1 cellular context compared by ENCODE assay signal in the genomic region with DNA sequence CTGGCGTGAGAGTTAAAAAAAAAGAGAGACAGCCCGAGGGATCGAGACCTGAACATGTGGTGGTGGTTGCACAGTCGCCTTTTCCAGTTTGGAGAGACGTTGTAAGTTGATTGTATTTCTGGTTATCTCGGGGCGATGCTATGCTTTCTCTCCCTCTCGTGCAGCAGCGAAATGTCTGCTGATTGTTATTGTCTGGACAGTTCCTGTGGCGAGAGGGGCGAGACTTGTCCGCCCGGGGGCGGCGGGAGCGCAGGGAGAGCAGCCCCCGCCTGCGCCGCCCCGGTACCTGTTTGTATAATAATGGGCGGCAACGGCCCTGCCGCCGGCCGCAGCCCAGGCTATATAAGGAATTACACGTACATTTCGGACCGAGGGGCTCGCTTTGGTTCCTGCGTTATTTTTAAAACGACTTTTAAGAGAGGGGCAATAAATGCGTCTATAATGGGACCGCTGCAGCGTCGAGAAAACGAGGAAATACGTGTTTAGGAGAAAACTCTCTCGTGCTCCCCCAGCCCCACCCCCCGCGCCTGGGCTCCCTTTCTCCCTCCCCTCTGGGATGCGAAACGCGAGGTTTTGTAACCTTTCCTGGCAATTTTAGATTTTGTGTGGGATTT.
TF ChIP-seq lines count a peak whose summit lies in the region.

No MANE protein-coding gene starts in this region.

TF ChIP-seq in HepG2, 621 proteins besides CTCF, POLR2A, EP300 and RAD21 (continued from another document and continues in another):
- TF ChIP-seq SIN3B (IDR thresholded peaks at IDR 0.05; ENCODE audit: low read length) (no peak), TBX2 (CRISPR knock-in tag; IDR thresholded peaks at IDR 0.05; ENCODE audit: borderline replicate concordance) (no peak), KDM3A (CRISPR knock-in tag; IDR thresholded peaks at IDR 0.05; ENCODE audit: low read depth) (no peak), HNRNPK (IDR thresholded peaks at IDR 0.05; ENCODE audit: low read depth, low read length, poor library complexity, severe bottlenecking) (no peak), AGO2 (optimal IDR thresholded peaks at IDR 0.05; ENCODE audit: low read depth, low read length) (no peak), MYC (CRISPR knock-in tag; IDR thresholded peaks at IDR 0.05; ENCODE audit: borderline replicate concordance) (peak; percentile 15; the same call in 1 of the 2 replicates), ZNF841 (CRISPR knock-in tag; IDR thresholded peaks at IDR 0.05; ENCODE audit: borderline replicate concordance) (no peak), SMARCC2 (IDR thresholded peaks at IDR 0.05) (no peak), DMAP1 (CRISPR knock-in tag; IDR thresholded peaks at IDR 0.05) (peak; percentile 30; the same call in 1 of the 2 replicates), MZF1 (CRISPR knock-in tag; IDR thresholded peaks at IDR 0.05; ENCODE audit: borderline replicate concordance) (no peak), ZNF484 (CRISPR knock-in tag; IDR thresholded peaks at IDR 0.05; ENCODE audit: borderline replicate concordance, low read depth) (no peak), ZMAT3 (CRISPR knock-in tag; conservative IDR thresholded peaks at IDR 0.05) (no peak), ZNF768 (CRISPR knock-in tag; IDR thresholded peaks at IDR 0.05) (no peak), NONO (IDR thresholded peaks at IDR 0.05) (no peak), NONO (CRISPR knock-in tag; conservative IDR thresholded peaks at IDR 0.05) (0 out of 2 replicates have a peak, but pooled peaks have one; percentile 33), SIX1 (CRISPR knock-in tag; IDR thresholded peaks at IDR 0.05; ENCODE audit: borderline replicate concordance) (no peak), MAF1 (CRISPR knock-in tag; IDR thresholded peaks at IDR 0.05; ENCODE audit: borderline replicate concordance) (no peak), HNRNPLL (IDR thresholded peaks at IDR 0.05; ENCODE audit: low read depth, low read length, poor library complexity, severe bottlenecking) (peak; percentile 85), CHD4 (IDR thresholded peaks at IDR 0.05; ENCODE audit: borderline replicate concordance, low read length) (no peak), ASH2L (IDR thresholded peaks at IDR 0.05; ENCODE audit: insufficient read length, low read depth, low read length) (peak; percentile 74), POGZ (CRISPR knock-in tag; IDR thresholded peaks at IDR 0.05) (0 out of 2 replicates have a peak, but pooled peaks have one; percentile 35), SRF (IDR thresholded peaks at IDR 0.05; ENCODE audit: low read depth, low read length) (peak; percentile 92)
- TF ChIP-seq, protein P1, sequence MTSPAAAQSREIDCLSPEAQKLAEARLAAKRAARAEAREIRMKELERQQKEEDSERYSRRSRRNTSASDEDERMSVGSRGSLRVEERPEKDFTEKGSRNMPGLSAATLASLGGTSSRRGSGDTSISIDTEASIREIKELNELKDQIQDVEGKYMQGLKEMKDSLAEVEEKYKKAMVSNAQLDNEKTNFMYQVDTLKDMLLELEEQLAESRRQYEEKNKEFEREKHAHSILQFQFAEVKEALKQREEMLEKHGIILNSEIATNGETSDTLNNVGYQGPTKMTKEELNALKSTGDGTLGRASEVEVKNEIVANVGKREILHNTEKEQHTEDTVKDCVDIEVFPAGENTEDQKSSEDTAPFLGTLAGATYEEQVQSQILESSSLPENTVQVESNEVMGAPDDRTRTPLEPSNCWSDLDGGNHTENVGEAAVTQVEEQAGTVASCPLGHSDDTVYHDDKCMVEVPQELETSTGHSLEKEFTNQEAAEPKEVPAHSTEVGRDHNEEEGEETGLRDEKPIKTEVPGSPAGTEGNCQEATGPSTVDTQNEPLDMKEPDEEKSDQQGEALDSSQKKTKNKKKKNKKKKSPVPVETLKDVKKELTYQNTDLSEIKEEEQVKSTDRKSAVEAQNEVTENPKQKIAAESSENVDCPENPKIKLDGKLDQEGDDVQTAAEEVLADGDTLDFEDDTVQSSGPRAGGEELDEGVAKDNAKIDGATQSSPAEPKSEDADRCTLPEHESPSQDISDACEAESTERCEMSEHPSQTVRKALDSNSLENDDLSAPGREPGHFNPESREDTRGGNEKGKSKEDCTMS (CRISPR knock-in tag; conservative IDR thresholded peaks at IDR 0.05) = no peak
- TF ChIP-seq, protein P2, sequence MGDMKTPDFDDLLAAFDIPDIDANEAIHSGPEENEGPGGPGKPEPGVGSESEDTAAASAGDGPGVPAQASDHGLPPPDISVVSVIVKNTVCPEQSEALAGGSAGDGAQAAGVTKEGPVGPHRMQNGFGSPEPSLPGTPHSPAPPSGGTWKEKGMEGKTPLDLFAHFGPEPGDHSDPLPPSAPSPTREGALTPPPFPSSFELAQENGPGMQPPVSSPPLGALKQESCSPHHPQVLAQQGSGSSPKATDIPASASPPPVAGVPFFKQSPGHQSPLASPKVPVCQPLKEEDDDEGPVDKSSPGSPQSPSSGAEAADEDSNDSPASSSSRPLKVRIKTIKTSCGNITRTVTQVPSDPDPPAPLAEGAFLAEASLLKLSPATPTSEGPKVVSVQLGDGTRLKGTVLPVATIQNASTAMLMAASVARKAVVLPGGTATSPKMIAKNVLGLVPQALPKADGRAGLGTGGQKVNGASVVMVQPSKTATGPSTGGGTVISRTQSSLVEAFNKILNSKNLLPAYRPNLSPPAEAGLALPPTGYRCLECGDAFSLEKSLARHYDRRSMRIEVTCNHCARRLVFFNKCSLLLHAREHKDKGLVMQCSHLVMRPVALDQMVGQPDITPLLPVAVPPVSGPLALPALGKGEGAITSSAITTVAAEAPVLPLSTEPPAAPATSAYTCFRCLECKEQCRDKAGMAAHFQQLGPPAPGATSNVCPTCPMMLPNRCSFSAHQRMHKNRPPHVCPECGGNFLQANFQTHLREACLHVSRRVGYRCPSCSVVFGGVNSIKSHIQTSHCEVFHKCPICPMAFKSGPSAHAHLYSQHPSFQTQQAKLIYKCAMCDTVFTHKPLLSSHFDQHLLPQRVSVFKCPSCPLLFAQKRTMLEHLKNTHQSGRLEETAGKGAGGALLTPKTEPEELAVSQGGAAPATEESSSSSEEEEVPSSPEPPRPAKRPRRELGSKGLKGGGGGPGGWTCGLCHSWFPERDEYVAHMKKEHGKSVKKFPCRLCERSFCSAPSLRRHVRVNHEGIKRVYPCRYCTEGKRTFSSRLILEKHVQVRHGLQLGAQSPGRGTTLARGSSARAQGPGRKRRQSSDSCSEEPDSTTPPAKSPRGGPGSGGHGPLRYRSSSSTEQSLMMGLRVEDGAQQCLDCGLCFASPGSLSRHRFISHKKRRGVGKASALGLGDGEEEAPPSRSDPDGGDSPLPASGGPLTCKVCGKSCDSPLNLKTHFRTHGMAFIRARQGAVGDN (CRISPR knock-in tag; IDR thresholded peaks at IDR 0.05) = peak; percentile 55
- TF ChIP-seq, protein P3, sequence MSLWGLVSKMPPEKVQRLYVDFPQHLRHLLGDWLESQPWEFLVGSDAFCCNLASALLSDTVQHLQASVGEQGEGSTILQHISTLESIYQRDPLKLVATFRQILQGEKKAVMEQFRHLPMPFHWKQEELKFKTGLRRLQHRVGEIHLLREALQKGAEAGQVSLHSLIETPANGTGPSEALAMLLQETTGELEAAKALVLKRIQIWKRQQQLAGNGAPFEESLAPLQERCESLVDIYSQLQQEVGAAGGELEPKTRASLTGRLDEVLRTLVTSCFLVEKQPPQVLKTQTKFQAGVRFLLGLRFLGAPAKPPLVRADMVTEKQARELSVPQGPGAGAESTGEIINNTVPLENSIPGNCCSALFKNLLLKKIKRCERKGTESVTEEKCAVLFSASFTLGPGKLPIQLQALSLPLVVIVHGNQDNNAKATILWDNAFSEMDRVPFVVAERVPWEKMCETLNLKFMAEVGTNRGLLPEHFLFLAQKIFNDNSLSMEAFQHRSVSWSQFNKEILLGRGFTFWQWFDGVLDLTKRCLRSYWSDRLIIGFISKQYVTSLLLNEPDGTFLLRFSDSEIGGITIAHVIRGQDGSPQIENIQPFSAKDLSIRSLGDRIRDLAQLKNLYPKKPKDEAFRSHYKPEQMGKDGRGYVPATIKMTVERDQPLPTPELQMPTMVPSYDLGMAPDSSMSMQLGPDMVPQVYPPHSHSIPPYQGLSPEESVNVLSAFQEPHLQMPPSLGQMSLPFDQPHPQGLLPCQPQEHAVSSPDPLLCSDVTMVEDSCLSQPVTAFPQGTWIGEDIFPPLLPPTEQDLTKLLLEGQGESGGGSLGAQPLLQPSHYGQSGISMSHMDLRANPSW (CRISPR knock-in tag; IDR thresholded peaks at IDR 0.05; ENCODE audit: borderline replicate concordance) = no peak
- TF ChIP-seq, protein P4, sequence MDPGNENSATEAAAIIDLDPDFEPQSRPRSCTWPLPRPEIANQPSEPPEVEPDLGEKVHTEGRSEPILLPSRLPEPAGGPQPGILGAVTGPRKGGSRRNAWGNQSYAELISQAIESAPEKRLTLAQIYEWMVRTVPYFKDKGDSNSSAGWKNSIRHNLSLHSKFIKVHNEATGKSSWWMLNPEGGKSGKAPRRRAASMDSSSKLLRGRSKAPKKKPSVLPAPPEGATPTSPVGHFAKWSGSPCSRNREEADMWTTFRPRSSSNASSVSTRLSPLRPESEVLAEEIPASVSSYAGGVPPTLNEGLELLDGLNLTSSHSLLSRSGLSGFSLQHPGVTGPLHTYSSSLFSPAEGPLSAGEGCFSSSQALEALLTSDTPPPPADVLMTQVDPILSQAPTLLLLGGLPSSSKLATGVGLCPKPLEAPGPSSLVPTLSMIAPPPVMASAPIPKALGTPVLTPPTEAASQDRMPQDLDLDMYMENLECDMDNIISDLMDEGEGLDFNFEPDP (CRISPR knock-in tag; conservative IDR thresholded peaks at IDR 0.05) = no peak
- TF ChIP-seq, protein P5, sequence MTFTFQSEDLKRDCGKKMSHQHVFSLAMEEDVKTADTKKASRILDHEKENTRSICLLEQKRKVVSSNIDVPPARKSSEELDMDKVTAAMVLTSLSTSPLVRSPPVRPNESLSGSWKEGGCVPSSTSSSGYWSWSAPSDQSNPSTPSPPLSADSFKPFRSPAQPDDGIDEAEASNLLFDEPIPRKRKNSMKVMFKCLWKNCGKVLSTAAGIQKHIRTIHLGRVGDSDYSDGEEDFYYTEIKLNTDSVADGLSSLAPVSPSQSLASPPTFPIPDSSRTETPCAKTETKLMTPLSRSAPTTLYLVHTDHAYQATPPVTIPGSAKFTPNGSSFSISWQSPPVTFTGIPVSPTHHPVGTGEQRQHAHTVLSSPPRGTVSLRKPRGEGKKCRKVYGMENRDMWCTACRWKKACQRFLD (CRISPR knock-in tag; IDR thresholded peaks at IDR 0.05; ENCODE audit: borderline replicate concordance) = no peak
- TF ChIP-seq, protein P6, sequence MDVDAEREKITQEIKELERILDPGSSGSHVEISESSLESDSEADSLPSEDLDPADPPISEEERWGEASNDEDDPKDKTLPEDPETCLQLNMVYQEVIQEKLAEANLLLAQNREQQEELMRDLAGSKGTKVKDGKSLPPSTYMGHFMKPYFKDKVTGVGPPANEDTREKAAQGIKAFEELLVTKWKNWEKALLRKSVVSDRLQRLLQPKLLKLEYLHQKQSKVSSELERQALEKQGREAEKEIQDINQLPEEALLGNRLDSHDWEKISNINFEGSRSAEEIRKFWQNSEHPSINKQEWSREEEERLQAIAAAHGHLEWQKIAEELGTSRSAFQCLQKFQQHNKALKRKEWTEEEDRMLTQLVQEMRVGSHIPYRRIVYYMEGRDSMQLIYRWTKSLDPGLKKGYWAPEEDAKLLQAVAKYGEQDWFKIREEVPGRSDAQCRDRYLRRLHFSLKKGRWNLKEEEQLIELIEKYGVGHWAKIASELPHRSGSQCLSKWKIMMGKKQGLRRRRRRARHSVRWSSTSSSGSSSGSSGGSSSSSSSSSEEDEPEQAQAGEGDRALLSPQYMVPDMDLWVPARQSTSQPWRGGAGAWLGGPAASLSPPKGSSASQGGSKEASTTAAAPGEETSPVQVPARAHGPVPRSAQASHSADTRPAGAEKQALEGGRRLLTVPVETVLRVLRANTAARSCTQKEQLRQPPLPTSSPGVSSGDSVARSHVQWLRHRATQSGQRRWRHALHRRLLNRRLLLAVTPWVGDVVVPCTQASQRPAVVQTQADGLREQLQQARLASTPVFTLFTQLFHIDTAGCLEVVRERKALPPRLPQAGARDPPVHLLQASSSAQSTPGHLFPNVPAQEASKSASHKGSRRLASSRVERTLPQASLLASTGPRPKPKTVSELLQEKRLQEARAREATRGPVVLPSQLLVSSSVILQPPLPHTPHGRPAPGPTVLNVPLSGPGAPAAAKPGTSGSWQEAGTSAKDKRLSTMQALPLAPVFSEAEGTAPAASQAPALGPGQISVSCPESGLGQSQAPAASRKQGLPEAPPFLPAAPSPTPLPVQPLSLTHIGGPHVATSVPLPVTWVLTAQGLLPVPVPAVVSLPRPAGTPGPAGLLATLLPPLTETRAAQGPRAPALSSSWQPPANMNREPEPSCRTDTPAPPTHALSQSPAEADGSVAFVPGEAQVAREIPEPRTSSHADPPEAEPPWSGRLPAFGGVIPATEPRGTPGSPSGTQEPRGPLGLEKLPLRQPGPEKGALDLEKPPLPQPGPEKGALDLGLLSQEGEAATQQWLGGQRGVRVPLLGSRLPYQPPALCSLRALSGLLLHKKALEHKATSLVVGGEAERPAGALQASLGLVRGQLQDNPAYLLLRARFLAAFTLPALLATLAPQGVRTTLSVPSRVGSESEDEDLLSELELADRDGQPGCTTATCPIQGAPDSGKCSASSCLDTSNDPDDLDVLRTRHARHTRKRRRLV (CRISPR knock-in tag; IDR thresholded peaks at IDR 0.05) = no peak
- TF ChIP-seq, protein P7, sequence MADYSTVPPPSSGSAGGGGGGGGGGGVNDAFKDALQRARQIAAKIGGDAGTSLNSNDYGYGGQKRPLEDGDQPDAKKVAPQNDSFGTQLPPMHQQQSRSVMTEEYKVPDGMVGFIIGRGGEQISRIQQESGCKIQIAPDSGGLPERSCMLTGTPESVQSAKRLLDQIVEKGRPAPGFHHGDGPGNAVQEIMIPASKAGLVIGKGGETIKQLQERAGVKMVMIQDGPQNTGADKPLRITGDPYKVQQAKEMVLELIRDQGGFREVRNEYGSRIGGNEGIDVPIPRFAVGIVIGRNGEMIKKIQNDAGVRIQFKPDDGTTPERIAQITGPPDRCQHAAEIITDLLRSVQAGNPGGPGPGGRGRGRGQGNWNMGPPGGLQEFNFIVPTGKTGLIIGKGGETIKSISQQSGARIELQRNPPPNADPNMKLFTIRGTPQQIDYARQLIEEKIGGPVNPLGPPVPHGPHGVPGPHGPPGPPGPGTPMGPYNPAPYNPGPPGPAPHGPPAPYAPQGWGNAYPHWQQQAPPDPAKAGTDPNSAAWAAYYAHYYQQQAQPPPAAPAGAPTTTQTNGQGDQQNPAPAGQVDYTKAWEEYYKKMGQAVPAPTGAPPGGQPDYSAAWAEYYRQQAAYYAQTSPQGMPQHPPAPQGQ (CRISPR knock-in tag; IDR thresholded peaks at IDR 0.05; ENCODE audit: borderline replicate concordance) = no peak
- TF ChIP-seq, protein P8, sequence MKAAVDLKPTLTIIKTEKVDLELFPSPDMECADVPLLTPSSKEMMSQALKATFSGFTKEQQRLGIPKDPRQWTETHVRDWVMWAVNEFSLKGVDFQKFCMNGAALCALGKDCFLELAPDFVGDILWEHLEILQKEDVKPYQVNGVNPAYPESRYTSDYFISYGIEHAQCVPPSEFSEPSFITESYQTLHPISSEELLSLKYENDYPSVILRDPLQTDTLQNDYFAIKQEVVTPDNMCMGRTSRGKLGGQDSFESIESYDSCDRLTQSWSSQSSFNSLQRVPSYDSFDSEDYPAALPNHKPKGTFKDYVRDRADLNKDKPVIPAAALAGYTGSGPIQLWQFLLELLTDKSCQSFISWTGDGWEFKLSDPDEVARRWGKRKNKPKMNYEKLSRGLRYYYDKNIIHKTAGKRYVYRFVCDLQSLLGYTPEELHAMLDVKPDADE (CRISPR knock-in tag; IDR thresholded peaks at IDR 0.05) = no peak
- TF ChIP-seq, protein P9, sequence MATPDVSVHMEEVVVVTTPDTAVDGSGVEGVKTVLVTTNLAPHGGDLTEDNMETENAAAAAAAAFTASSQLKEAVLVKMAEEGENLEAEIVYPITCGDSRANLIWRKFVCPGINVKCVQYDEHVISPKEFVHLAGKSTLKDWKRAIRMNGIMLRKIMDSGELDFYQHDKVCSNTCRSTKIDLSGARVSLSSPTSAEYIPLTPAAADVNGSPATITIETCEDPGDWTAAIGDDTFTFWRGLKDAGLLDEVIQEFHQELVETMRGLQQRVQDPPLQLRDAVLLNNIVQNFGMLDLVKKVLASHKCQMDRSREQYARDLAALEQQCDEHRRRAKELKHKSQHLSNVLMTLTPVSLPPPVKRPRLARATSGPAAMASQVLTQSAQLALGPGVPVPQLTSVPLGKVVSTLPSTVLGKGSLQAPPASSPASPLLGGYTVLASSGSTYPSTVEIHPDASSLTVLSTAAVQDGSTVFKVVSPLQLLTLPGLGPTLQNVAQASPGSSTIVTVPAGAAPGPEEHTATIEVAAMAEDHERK (CRISPR knock-in tag; IDR thresholded peaks at IDR 0.05; ENCODE audit: low read depth) = no peak
